In the genomic region with DNA sequence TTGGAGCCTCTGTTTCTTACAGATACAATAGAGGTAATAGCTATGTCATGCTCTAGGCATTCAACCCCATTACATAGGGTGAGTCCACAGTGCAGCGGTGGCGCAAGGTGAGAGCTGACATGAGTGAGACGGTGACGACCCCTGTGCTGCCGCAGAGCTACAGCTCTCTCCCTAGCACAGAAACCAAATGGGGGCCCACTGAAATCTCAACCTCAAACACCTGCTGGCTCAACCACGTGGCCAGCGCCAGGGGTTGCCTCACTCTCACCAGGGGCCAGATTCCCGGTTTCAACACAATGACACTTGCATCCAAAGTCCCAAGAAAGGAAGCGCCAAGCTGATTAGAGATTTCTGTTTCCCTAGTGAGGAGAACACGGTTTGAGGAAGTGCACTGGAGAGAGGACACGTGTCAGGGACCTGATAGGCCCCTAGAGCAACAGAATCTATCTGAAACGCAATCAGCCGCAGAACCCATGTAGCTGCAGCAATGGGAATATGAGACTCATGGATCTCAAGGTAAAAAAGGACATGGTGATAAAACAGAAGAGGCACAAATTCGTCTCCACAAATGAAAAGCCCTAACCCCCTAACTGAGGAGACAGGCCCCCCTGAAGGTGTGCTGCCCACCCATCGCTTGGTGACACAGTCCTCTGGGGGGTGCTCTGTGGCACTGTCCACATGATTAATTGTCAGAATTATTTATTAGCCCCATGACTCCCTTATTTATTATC, we compare ENCODE assay signal across 1 cellular context.
A peak's percentile ranks its signal among the peaks of the same experiment; 100 is the strongest.
TF ChIP-seq lines count a peak whose summit lies in the region.

No MANE protein-coding gene starts in this region.

TF ChIP-seq in IMR-90, 13 proteins besides CTCF, POLR2A, EP300 and RAD21:
- TF ChIP-seq, protein P1, sequence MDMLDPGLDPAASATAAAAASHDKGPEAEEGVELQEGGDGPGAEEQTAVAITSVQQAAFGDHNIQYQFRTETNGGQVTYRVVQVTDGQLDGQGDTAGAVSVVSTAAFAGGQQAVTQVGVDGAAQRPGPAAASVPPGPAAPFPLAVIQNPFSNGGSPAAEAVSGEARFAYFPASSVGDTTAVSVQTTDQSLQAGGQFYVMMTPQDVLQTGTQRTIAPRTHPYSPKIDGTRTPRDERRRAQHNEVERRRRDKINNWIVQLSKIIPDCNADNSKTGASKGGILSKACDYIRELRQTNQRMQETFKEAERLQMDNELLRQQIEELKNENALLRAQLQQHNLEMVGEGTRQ (IDR thresholded peaks at IDR 0.05; ENCODE audit: low read depth, low read length): no peak
- TF ChIP-seq CEBPB (IDR thresholded peaks at IDR 0.05; ENCODE audit: low read depth, low read length) (peak; percentile 54), MXI1 (IDR thresholded peaks at IDR 0.05; ENCODE audit: borderline replicate concordance, low read depth, low read length) (no peak), CHD1 (IDR thresholded peaks at IDR 0.05; ENCODE audit: low read depth, low read length) (no peak), NFE2L2 (IDR thresholded peaks at IDR 0.05; ENCODE audit: low read depth, low read length) (no peak), SMC3 (IDR thresholded peaks at IDR 0.05; ENCODE audit: low read depth, low read length) (no peak)
TF ChIP-seq in IMR-90: peak in this region for 1.
